18 cellular contexts compared by ENCODE assay signal in the genomic region with DNA sequence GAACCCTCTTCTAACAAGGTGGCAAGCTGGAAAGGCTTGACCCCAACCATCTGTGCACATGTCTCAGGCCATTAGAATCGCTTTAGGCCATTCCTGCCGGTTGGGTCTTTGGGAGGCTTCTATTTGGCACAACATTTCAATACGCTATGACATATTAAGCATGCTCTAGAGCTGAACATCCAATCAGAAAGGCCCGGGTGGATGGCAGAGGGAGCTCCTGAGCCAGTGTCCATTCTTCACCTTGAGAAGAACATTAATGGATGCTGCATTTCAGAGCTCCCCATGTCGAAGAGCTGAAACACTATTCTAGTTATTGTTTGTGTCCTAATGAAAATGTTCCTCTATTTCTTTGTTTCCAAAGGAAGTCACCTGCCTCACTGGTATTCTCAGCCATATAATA. TPM values are rescaled to one million over a fixed set of nuclear protein-coding genes. Genes with fewer than 3 reads are reported as not detected.
DNase-seq lines count a peak whose midpoint lies in the region; ATAC-seq and TF ChIP-seq lines count a peak whose summit lies in the region.
"Had no signal": no experiment of that assay in that cellular context is flagged by ENCODE, and none has a peak within 500 bp of the region (broad histone marks: within the 10 kb centered on the region; RNA-seq: fewer than 3 reads in every experiment).

No MANE protein-coding gene starts in this region.

- in situ Hi-C loops in IMR-90 (cut with MboI; ENCODE audit: low sequenced_read_pairs) (loop anchor here (5.0 to 10.0 kb wide), 2 partner anchors 62 to 175 kb away; a partner anchor contains a TSS), astrocyte of the cerebellum (cut with HindIII; ENCODE audit: low sequenced_read_pairs) (loop anchor here (5.0 kb wide), 1 partner anchor 72 kb away; no protein-coding TSS in a partner anchor), gastrocnemius medialis (cut with MboI; ENCODE audit: low sequenced_read_pairs in 4 of 4) (loop anchor here (5.0 to 25.0 kb wide), 6 partner anchors 55 to 667 kb away; no protein-coding TSS in a partner anchor)

- H3K9ac ChIP-seq in IMR-90 (ENCODE audit: low read depth, low read length): no peak overlapping the region

- H3K27me3 ChIP-seq in IMR-90 (ENCODE audit: control insufficient read depth, insufficient read depth, low read length): no peaks in the 10 kb centered on the region
- H3K27me3 ChIP-seq in layer of hippocampus (ENCODE audit: control insufficient read depth, insufficient read depth, low read length): no peaks in the 10 kb centered on the region
- H3K27me3 ChIP-seq in gastrocnemius medialis: no peaks in the 10 kb centered on the region
- H3K27me3 ChIP-seq: left lung had no signal

- H4K91ac ChIP-seq in IMR-90 (ENCODE audit: insufficient read depth, low read depth, low read length): no peak overlapping the region

- peak overlapping the region; percentile 38 for H3K4ac ChIP-seq in IMR-90 (ENCODE audit: low read depth, low read length)

- CTCF ChIA-PET in IMR-90 (lab: Yijun Ruan, JAX): interaction anchor here (2.1 kb wide), 1 partner anchor 11 kb away, joined by 4 read pairs; no protein-coding TSS in a partner anchor

- BruUV-seq in IMR-90 (replicated peaks; lab: Mats Ljungman, UMichigan): no TSS peak

- H2BK5ac ChIP-seq in IMR-90 (ENCODE audit: low read depth, low read length, poor library complexity, severe bottlenecking): peak overlapping the region; percentile 66

- 0 out of 4 replicates have a peak, but pooled peaks cover 0 to 4% of the 10 kb centered on the region in 2 experiments for H3K79me1 ChIP-seq in IMR-90 (ENCODE audit: low read depth in 1 of 2, low read length in 2 of 2)

- POLR2A ChIA-PET in IMR-90 (lab: Charles Lee; ENCODE audit: unreplicated experiment): interaction anchor here (0.6 kb wide), 1 partner anchor 62 kb away, joined by 4 read pairs; no protein-coding TSS in a partner anchor

- intact Hi-C loops in IMR-90 (cut with micrococcal nuclease): no loop called here
- intact Hi-C loops in gastrocnemius medialis (cut with DNase I; ENCODE audit: low total_unique reads): loop anchor here (1.0 to 5.0 kb wide), 3 partner anchors 42 to 102 kb away; no protein-coding TSS in a partner anchor

- no peak overlapping the region; a peak in 1 of 4 replicates for H4K8ac ChIP-seq in IMR-90 (ENCODE audit: low read depth in 2 of 2, low read length in 2 of 2)

- TF ChIP-seq CTCF in IMR-90 (conservative IDR thresholded peaks at IDR 0.05; ENCODE audit: low read depth, low read length): no peak
- peak; percentile 10 for TF ChIP-seq CTCF in astrocyte of the cerebellum (IDR thresholded peaks at IDR 0.05; ENCODE audit: low read depth, low read length, missing control alignments)
- no peak for TF ChIP-seq CTCF in gastrocnemius medialis (IDR thresholded peaks at IDR 0.05 in 4 of 5, conservative IDR thresholded peaks at IDR 0.05 in 1 of 5)

- ATAC-seq in IMR-90 (ENCODE audit: low read depth) (no peak; the same call in 1 of the 2 replicates), gastrocnemius medialis (no peak), GM19023 (IDR thresholded peaks at IDR 0.05; ENCODE audit: unreplicated experiment) (no peak), GM18517 (IDR thresholded peaks at IDR 0.05; ENCODE audit: unreplicated experiment) (no peak)
- ATAC-seq: activated CD8-positive, alpha-beta T cell treated with anti-CD3 and anti-CD28 coated beads, Interleukin-2, amount 10 ng/mL, durations not matched to agents 7 days and 5 days; naive thymus-derived CD4-positive, alpha-beta T cell had no signal

- peak overlapping the region; percentile 18; the same call in 1 of the 2 replicates for H2BK20ac ChIP-seq in IMR-90 (ENCODE audit: low read depth, low read length)

- H3K23ac ChIP-seq in IMR-90 (ENCODE audit: low read depth, low read length): no peak overlapping the region

- H3K9me1 ChIP-seq in IMR-90 (ENCODE audit: insufficient read depth, low read length): peaks cover 4% of the 10 kb centered on the region

- no peak overlapping the region for H3K56ac ChIP-seq in IMR-90 (ENCODE audit: extremely low read depth, insufficient read depth, low read length)

- no peak overlapping the region for H2AK5ac ChIP-seq in IMR-90 (ENCODE audit: low read depth, low read length)

- H3K4me2 ChIP-seq in IMR-90 (ENCODE audit: low read depth, low read length): peak overlapping the region; percentile 30; the same call in 1 of the 2 replicates

- no peaks in the 10 kb centered on the region for H4K20me1 ChIP-seq in IMR-90 (ENCODE audit: insufficient read depth, low read length)

- H4K5ac ChIP-seq in IMR-90 (ENCODE audit: low read depth, low read length): no peak overlapping the region

- H3K4me3 ChIP-seq in IMR-90 (ENCODE audit: insufficient read depth, low read depth, low read length) (no peak overlapping the region), astrocyte of the cerebellum (ENCODE audit: low read depth, low read length) (no peak overlapping the region), gastrocnemius medialis (no peak overlapping the region)
- H3K4me3 ChIP-seq: left lung had no signal

- no peak for DNase-seq in IMR-90
- no peak for DNase-seq in astrocyte of the cerebellum (ENCODE audit: low read depth)
- DNase-seq in gastrocnemius medialis: no peak
- no peak for DNase-seq in NCI-H748 (lab: John Stamatoyannopoulos, UW; ENCODE audit: unreplicated experiment)
- no peak for DNase-seq in NCI-H2227 treated with DMSO at 0.1 percent for 48 hours (lab: John Stamatoyannopoulos, UW)
- DNase-seq: activated CD8-positive, alpha-beta T cell treated with anti-CD3 and anti-CD28 coated beads, Interleukin-2, amount 10 ng/mL, durations not matched to agents 7 days and 5 days; activated naive CD8-positive, alpha-beta T cell treated with anti-CD3 and anti-CD28 coated beads for 36 hours; KG1; left lung; naive thymus-derived CD4-positive, alpha-beta T cell; NCI-H1048; stimulated activated CD4-positive, alpha-beta T cell treated with anti-CD3 and anti-CD28 coated beads, Interleukin-1b, Interleukin-23, amount 100 ng/mL, for 48 hours; T-helper 1 cell had no signal

- no peak overlapping the region; the same call in 1 of the 2 replicates for H3K14ac ChIP-seq in IMR-90 (replicated peaks; ENCODE audit: low read depth, low read length)

- WGBS in IMR-90 (ENCODE audit: extremely low coverage in 2 of 2, insufficient read length in 1 of 2), 2 experiments: no CpG with 5 or more reads among the region's 5 CpGs

- dilution Hi-C loops in IMR-90 (cut with HindIII; ENCODE audit: low sequenced_read_pairs, unreplicated experiment): no loop called here

- no peaks in the 10 kb centered on the region for H3K9me3 ChIP-seq in IMR-90 (ENCODE audit: control insufficient read depth, insufficient read depth, low read length)
- H3K9me3 ChIP-seq in gastrocnemius medialis: no peaks in the 10 kb centered on the region
- H3K9me3 ChIP-seq: left lung had no signal

- peak overlapping the region; percentile 6; the same call in 1 of the 2 replicates for H3K18ac ChIP-seq in IMR-90 (ENCODE audit: low read depth, low read length)

- TF ChIP-seq POLR2A in IMR-90 (IDR thresholded peaks at IDR 0.05; ENCODE audit: low read depth, low read length) (no peak), gastrocnemius medialis (IDR thresholded peaks at IDR 0.05) (no peak)

- H3K36me3 ChIP-seq in IMR-90 (ENCODE audit: control insufficient read depth, insufficient read depth, low read length) (no peaks in the 10 kb centered on the region), gastrocnemius medialis (no peaks in the 10 kb centered on the region)
- H3K36me3 ChIP-seq: left lung had no signal

- H3K4me1 ChIP-seq in IMR-90 (ENCODE audit: control insufficient read depth, insufficient read depth, low read length) (peaks cover 14% of the 10 kb centered on the region), gastrocnemius medialis (peaks cover 12 to 14% of the 10 kb centered on the region in 2 donors)

- no peak for TF ChIP-seq RAD21 in IMR-90 (IDR thresholded peaks at IDR 0.05; ENCODE audit: low read length)

- H2AFZ ChIP-seq in IMR-90 (replicated peaks; ENCODE audit: low read length, poor library complexity): no peak overlapping the region

- 0 out of 2 replicates have a peak overlapping the region, but pooled peaks have one; percentile 10 for H2BK120ac ChIP-seq in IMR-90 (ENCODE audit: low read depth, low read length)

- no peak overlapping the region for H2AK9ac ChIP-seq in IMR-90 (replicated peaks; ENCODE audit: low read depth, low read length, poor library complexity)

- H2BK15ac ChIP-seq in IMR-90 (ENCODE audit: low read depth, low read length): peak overlapping the region; percentile 1; the same call in 1 of the 3 replicates

- H3K27ac ChIP-seq in IMR-90 (ENCODE audit: insufficient read depth, low read length) (peak overlapping the region; percentile 54; the same call in 1 of the 2 replicates), layer of hippocampus (ENCODE audit: low read depth, low read length) (peak overlapping the region; percentile 9), gastrocnemius medialis (peak overlapping the region; percentile 68 to 86 (median 82))
- H3K27ac ChIP-seq: left lung had no signal

TF ChIP-seq in IMR-90, 13 proteins besides CTCF, POLR2A, EP300 and RAD21:
- TF ChIP-seq CEBPB (IDR thresholded peaks at IDR 0.05; ENCODE audit: low read depth, low read length): no peak
- TF ChIP-seq, protein P1, sequence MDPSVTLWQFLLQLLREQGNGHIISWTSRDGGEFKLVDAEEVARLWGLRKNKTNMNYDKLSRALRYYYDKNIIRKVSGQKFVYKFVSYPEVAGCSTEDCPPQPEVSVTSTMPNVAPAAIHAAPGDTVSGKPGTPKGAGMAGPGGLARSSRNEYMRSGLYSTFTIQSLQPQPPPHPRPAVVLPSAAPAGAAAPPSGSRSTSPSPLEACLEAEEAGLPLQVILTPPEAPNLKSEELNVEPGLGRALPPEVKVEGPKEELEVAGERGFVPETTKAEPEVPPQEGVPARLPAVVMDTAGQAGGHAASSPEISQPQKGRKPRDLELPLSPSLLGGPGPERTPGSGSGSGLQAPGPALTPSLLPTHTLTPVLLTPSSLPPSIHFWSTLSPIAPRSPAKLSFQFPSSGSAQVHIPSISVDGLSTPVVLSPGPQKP (IDR thresholded peaks at IDR 0.05; ENCODE audit: borderline replicate concordance, low read depth, low read length): no peak
TF ChIP-seq in IMR-90: peak in this region for 0.

RNA-seq across cellular contexts. Expression of a gene that starts 12.8 kb away (rescaled TPM):
- total RNA-seq in IMR-90 (2012; rRNA removed) (0.72 and 0.83 TPM in 2 replicates), gastrocnemius medialis (under 1 TPM in 1 of 4 donors, not detected in 3; 0.76 TPM)
- polyA plus RNA-seq in IMR-90 (2012; rRNA removed): 0.66 and 0.86 TPM in 2 replicates
- 0.16 and 0.25 TPM in 2 replicates for polyA plus RNA-seq in IMR-90 (2012; cell fraction: cytosol; rRNA removed)
- 0.21 and 2.0 TPM in 2 replicates for polyA plus RNA-seq in IMR-90 (2012; cell fraction: nucleus; rRNA removed; ENCODE audit: low replicate concordance)
- total RNA-seq: activated CD8-positive, alpha-beta T cell treated with anti-CD3 and anti-CD28 coated beads, Interleukin-2, amount 10 ng/mL, durations not matched to agents 7 days and 5 days; activated naive CD8-positive, alpha-beta T cell treated with anti-CD3 and anti-CD28 coated beads for 36 hours had no signal
- polyA plus RNA-seq: naive thymus-derived CD4-positive, alpha-beta T cell had no signal

RNA-seq across cellular contexts. Expression of a gene that starts 23.4 kb away (rescaled TPM):
- total RNA-seq in IMR-90 (2012; rRNA removed): 2.7 and 3.6 TPM in 2 replicates
- 1.0 and 1.5 TPM in 2 replicates for polyA plus RNA-seq in IMR-90 (2012; rRNA removed)
- polyA plus RNA-seq in IMR-90 (2012; cell fraction: cytosol; rRNA removed): 0.12 and 0.47 TPM in 2 replicates
- 0.11 and 0.84 TPM in 2 replicates for polyA plus RNA-seq in IMR-90 (2012; cell fraction: nucleus; rRNA removed; ENCODE audit: low replicate concordance)
- total RNA-seq in gastrocnemius medialis: 1 to 10 TPM in 3 of 4 donors, under 1 TPM in 1; 0.89 to 2.9 (median 1.6) TPM

RNA-seq across cellular contexts. Expression of a gene that starts 50.1 kb away (rescaled TPM):
- total RNA-seq in IMR-90 (2012; rRNA removed) (under 0.01 TPM in 2 replicates), gastrocnemius medialis (under 1 TPM in 3 of 4 donors, not detected in 1; 0.29 to 0.59 (median 0.29) TPM)
- 0.10 and 0.11 TPM in 2 replicates for polyA plus RNA-seq in IMR-90 (2012; rRNA removed)
- 0.17 and 0.22 TPM in 2 replicates for polyA plus RNA-seq in IMR-90 (2012; cell fraction: cytosol; rRNA removed)
- 0.16 and 0.32 TPM in 2 replicates for polyA plus RNA-seq in IMR-90 (2012; cell fraction: nucleus; rRNA removed; ENCODE audit: low replicate concordance)
- total RNA-seq: renal cortical epithelial cell, RPMI7951 had no signal

Comparison
In these comparisons a context has a peak if more than half of its experiments do, and no peak if none do; other contexts are left out.
1. H3K27ac ChIP-seq: peak in every context shown above with its lines; median percentile 82 in gastrocnemius medialis; 54 in IMR-90; 9 in layer of hippocampus.